8 cellular contexts compared by ENCODE assay signal in the genomic region with DNA sequence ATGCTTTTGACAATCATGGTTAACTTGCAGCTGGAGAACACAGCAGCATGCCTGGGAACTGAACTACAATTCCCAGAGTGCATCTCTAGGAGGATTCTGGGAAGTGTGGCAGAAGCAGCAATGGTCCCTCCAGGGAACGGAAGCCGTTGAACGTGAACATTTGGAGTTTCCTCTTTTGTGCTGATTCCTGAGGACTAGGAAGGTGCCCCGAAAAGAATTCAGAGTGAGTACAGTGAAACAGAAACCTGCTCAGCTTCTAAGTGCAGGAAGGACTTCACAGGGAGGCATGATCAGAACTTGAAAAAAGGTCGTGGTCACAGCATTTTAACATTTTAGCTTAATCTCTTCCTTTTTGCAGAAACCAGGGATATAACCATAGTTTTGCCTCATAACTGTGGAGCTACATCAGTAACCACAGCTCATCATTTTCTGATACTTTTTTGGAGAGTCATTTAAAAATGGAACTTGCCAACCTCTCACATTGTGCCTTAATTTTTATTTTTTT. TPM values are rescaled to one million over a fixed set of nuclear protein-coding genes. Genes with fewer than 3 reads are reported as not detected.
A peak's percentile ranks its signal among the peaks of the same experiment; 100 is the strongest.
DNase-seq lines count a peak whose midpoint lies in the region; ATAC-seq and TF ChIP-seq lines count a peak whose summit lies in the region.

A gene (plus strand): TSS at position 111 of the 505 bp plus-strand sequence. CDS start 3,911 bp downstream, outside the sequence.

- no peaks in the 10 kb centered on the region for H3K9me3 Mint-ChIP-seq in activated naive CD4-positive, alpha-beta T cell treated with anti-CD3 and anti-CD28 coated beads, Interleukin-2, amount 50 U/mL, for 24 hours
- no peaks in the 10 kb centered on the region for H3K9me3 Mint-ChIP-seq in natural killer cell treated with Interleukin-12 subunit alpha and Interleukin-12 subunit beta and Interleukin-15 and Interleukin-18, amount 100 ng/mL, for 72 hours

- H3K36me3 Mint-ChIP-seq in activated naive CD4-positive, alpha-beta T cell treated with anti-CD3 and anti-CD28 coated beads, Interleukin-2, amount 50 U/mL, for 24 hours, result peaks cover 10% of the 10 kb centered on the region
- peaks cover 10% of the 10 kb centered on the region for H3K36me3 Mint-ChIP-seq in natural killer cell treated with Interleukin-12 subunit alpha and Interleukin-12 subunit beta and Interleukin-15 and Interleukin-18, amount 100 ng/mL, for 72 hours

- peak within 1 kb of the TSS; percentile 81 for H3K4me3 Mint-ChIP-seq in activated naive CD4-positive, alpha-beta T cell treated with anti-CD3 and anti-CD28 coated beads, Interleukin-2, amount 50 U/mL, for 24 hours
- H3K4me3 Mint-ChIP-seq in natural killer cell treated with Interleukin-12 subunit alpha and Interleukin-12 subunit beta and Interleukin-15 and Interleukin-18, amount 100 ng/mL, for 72 hours, result peak within 1 kb of the TSS; percentile 74

- no peaks in the 10 kb centered on the region for H3K27me3 Mint-ChIP-seq in activated naive CD4-positive, alpha-beta T cell treated with anti-CD3 and anti-CD28 coated beads, Interleukin-2, amount 50 U/mL, for 24 hours
- H3K27me3 Mint-ChIP-seq in natural killer cell treated with Interleukin-12 subunit alpha and Interleukin-12 subunit beta and Interleukin-15 and Interleukin-18, amount 100 ng/mL, for 72 hours, result no peaks in the 10 kb centered on the region

- intact Hi-C loops in thyroid gland (cut with DNase I), result no loop called here

- no peaks in the 10 kb centered on the region for H3K4me1 ChIP-seq in thyroid gland

- no peaks in the 10 kb centered on the region for H3K9me3 ChIP-seq in thyroid gland

- no peaks in the 10 kb centered on the region for H3K36me3 ChIP-seq in thyroid gland

- peak within 1 kb of the TSS; percentile 57 to 86 (median 80) for H3K27ac ChIP-seq in thyroid gland

- TF ChIP-seq POLR2A in Raji (IDR thresholded peaks at IDR 0.05; ENCODE audit: insufficient read depth, low read depth, low read length) (0 out of 2 replicates have a peak, but pooled peaks have one; percentile 24), thyroid gland (IDR thresholded peaks at IDR 0.05) (peak in 1 of 2 donors; percentile 51)

- ATAC-seq in HG03066 (IDR thresholded peaks at IDR 0.05; ENCODE audit: low read depth, unreplicated experiment), result peak; percentile 64
- peak; percentile 65 to 83 for ATAC-seq in natural killer cell treated with Interleukin-12 subunit alpha and Interleukin-12 subunit beta and Interleukin-15 and Interleukin-18, amount 100 ng/mL, for 72 hours

- DNase-seq in GM04503 (ENCODE audit: low read depth) (peak; percentile 43), foreskin melanocyte (peak; percentile 80), thyroid gland (peak; percentile 70 to 76), NCI-H446 (lab: John Stamatoyannopoulos, UW) (no peak)
- DNase-seq in natural killer cell treated with Interleukin-12 subunit alpha and Interleukin-12 subunit beta and Interleukin-15 and Interleukin-18, amount 100 ng/mL, for 72 hours (ENCODE audit: low spot score), result no peak

- peak within 1 kb of the TSS in 2 of 3 donors; percentile 6 to 31 for H3K4me3 ChIP-seq in thyroid gland (replicated peaks in 1 of 3)

- no peak for TF ChIP-seq CTCF in thyroid gland (IDR thresholded peaks at IDR 0.05)

- peak within 1 kb of the TSS; percentile 85 for H3K27ac Mint-ChIP-seq in activated naive CD4-positive, alpha-beta T cell treated with anti-CD3 and anti-CD28 coated beads, Interleukin-2, amount 50 U/mL, for 24 hours
- H3K27ac Mint-ChIP-seq in natural killer cell treated with Interleukin-12 subunit alpha and Interleukin-12 subunit beta and Interleukin-15 and Interleukin-18, amount 100 ng/mL, for 72 hours, result peak within 1 kb of the TSS; percentile 53 to 92

- WGBS in thyroid gland, 2 donors, result 0 to 1% methylated on average over 5 of the region's 5 CpGs

- H3K4me1 Mint-ChIP-seq in activated naive CD4-positive, alpha-beta T cell treated with anti-CD3 and anti-CD28 coated beads, Interleukin-2, amount 50 U/mL, for 24 hours, result peaks cover 14% of the 10 kb centered on the region
- H3K4me1 Mint-ChIP-seq in natural killer cell treated with Interleukin-12 subunit alpha and Interleukin-12 subunit beta and Interleukin-15 and Interleukin-18, amount 100 ng/mL, for 72 hours (ENCODE audit: low read depth in 2 of 2), result peaks cover 6% of the 10 kb centered on the region in 2 donors

- H3K27me3 ChIP-seq in thyroid gland, result no peaks in the 10 kb centered on the region

RNA-seq across cellular contexts. Expression of the gene that starts here (rescaled TPM):
- total RNA-seq in natural killer cell treated with Interleukin-12 subunit alpha and Interleukin-12 subunit beta and Interleukin-15 and Interleukin-18, amount 100 ng/mL, for 72 hours, result 1 to 10 TPM; 1.1 to 1.3 TPM
- total RNA-seq in thyroid gland, result 1 to 10 TPM; 1.9 to 4.1 (median 3.6) TPM

Comparison
In these comparisons a context has a peak if more than half of its experiments do, and no peak if none do; other contexts are left out.
1. DNase-seq: peak in GM04503 (single experiment), foreskin melanocyte (single experiment) and thyroid gland (2 of 2); none in natural killer cell treated with Interleukin-12 subunit alpha and Interleukin-12 subunit beta and Interleukin-15 and Interleukin-18, amount 100 ng/mL, for 72 hours (single experiment) and NCI-H446 (0 of 2).